Comparison of ENCODE assay signal across 32 cellular contexts in genomic region chr9:138105561-138106505, GRCh38.
A peak's percentile ranks its signal among the peaks of the same experiment; 100 is the strongest.
DNase-seq lines count a peak whose midpoint lies in the region; ATAC-seq and TF ChIP-seq lines count a peak whose summit lies in the region.
"Had no signal": no experiment of that assay in that cellular context is flagged by ENCODE, and none has a peak within 500 bp of the region (broad histone marks: within the 10 kb centered on the region; RNA-seq: fewer than 3 reads in every experiment).

No MANE protein-coding gene starts in this region.

- H3K27me3 ChIP-seq in spleen (replicated peaks in 1 of 7), result peaks cover 0 to 48% (median 0%) of the 10 kb centered on the region in 7 donors
- H3K27me3 ChIP-seq: ascending aorta, colonic mucosa had no signal

- H3K4me1 ChIP-seq in spleen, result no peaks in the 10 kb centered on the region
- H3K4me1 ChIP-seq: A549, ascending aorta, colonic mucosa, suprapubic skin had no signal

- no peaks in the 10 kb centered on the region for H3K36me3 Mint-ChIP-seq in activated CD8-positive, alpha-beta memory T cell treated with anti-CD3 and anti-CD28 coated beads, Interleukin-2, amount 10 ng/mL, durations not matched to agents 7 days and 5 days
- H3K36me3 Mint-ChIP-seq: activated naive CD8-positive, alpha-beta T cell treated with anti-CD3 and anti-CD28 coated beads, Interleukin-2, amount 10 ng/mL, durations not matched to agents 7 days and 5 days; naive thymus-derived CD4-positive, alpha-beta T cell; stimulated activated memory B cell treated with anti-CD40 and anti-IgM and Interleukin-4, amounts not matched to agents 10 μg/mL and 1 μg/mL and 100 μg/mL, for 72 hours had no signal

- H3K27ac ChIP-seq in spleen, result no peak overlapping the region
- H3K27ac ChIP-seq: A549, ascending aorta, colonic mucosa, HL-60, SK-N-MC, suprapubic skin had no signal

- TF ChIP-seq CTCF in GM13977 (IDR thresholded peaks at IDR 0.05; ENCODE audit: extremely low read depth, insufficient read depth, missing control alignments), result no peak
- TF ChIP-seq CTCF in spleen (IDR thresholded peaks at IDR 0.05 in 8 of 11, conservative IDR thresholded peaks at IDR 0.05 in 3 of 11), result no peak

- no peak for ATAC-seq in activated CD8-positive, alpha-beta memory T cell treated with anti-CD3 and anti-CD28 coated beads, Interleukin-2, amount 10 ng/mL, durations not matched to agents 7 days and 5 days
- ATAC-seq in HG03175 (IDR thresholded peaks at IDR 0.05; ENCODE audit: unreplicated experiment) (no peak), GM18519 (IDR thresholded peaks at IDR 0.05; ENCODE audit: low FRiP score, unreplicated experiment) (no peak)
- ATAC-seq: A549; naive thymus-derived CD4-positive, alpha-beta T cell; PC-3; stimulated activated memory B cell treated with anti-CD40 and anti-IgM and Interleukin-4, amounts not matched to agents 10 μg/mL and 1 μg/mL and 100 μg/mL, for 72 hours had no signal

- H3K36me3 ChIP-seq in spleen, result no peaks in the 10 kb centered on the region
- H3K36me3 ChIP-seq: ascending aorta, colonic mucosa, suprapubic skin had no signal

- H3K9me3 Mint-ChIP-seq in activated CD8-positive, alpha-beta memory T cell treated with anti-CD3 and anti-CD28 coated beads, Interleukin-2, amount 10 ng/mL, durations not matched to agents 7 days and 5 days (ENCODE audit: low read depth), result no peaks in the 10 kb centered on the region
- H3K9me3 Mint-ChIP-seq: activated B cell treated with CpG ODN at 0.5 μM for 24 hours; activated naive CD8-positive, alpha-beta T cell treated with anti-CD3 and anti-CD28 coated beads, Interleukin-2, amount 10 ng/mL, durations not matched to agents 7 days and 5 days; CD4-positive, alpha-beta T cell; naive thymus-derived CD4-positive, alpha-beta T cell; stimulated activated memory B cell treated with anti-CD40 and anti-IgM and Interleukin-4, amounts not matched to agents 10 μg/mL and 1 μg/mL and 100 μg/mL, for 72 hours; T-helper 1 cell treated with Interleukin-12 subunit alpha and Interleukin-12 subunit beta and Interleukin-4 antibody, amounts not matched to agents 30 μg/mL and 1 μg/mL, for 36 hours had no signal

- no peak overlapping the region for H3K4me3 Mint-ChIP-seq in activated CD8-positive, alpha-beta memory T cell treated with anti-CD3 and anti-CD28 coated beads, Interleukin-2, amount 10 ng/mL, durations not matched to agents 7 days and 5 days
- H3K4me3 Mint-ChIP-seq: activated B cell treated with CpG ODN at 0.5 μM for 24 hours; activated naive CD8-positive, alpha-beta T cell treated with anti-CD3 and anti-CD28 coated beads, Interleukin-2, amount 10 ng/mL, durations not matched to agents 7 days and 5 days; CD4-positive, alpha-beta T cell; naive thymus-derived CD4-positive, alpha-beta T cell; stimulated activated memory B cell treated with anti-CD40 and anti-IgM and Interleukin-4, amounts not matched to agents 10 μg/mL and 1 μg/mL and 100 μg/mL, for 72 hours; T-helper 1 cell treated with Interleukin-12 subunit alpha and Interleukin-12 subunit beta and Interleukin-4 antibody, amounts not matched to agents 30 μg/mL and 1 μg/mL, for 36 hours had no signal

- DNase-seq in activated CD8-positive, alpha-beta memory T cell treated with anti-CD3 and anti-CD28 coated beads for 24 hours, result peak; percentile 26
- DNase-seq in activated CD8-positive, alpha-beta memory T cell treated with anti-CD3 and anti-CD28 coated beads, Interleukin-2, amount 10 ng/mL, durations not matched to agents 7 days and 5 days, result no peak
- DNase-seq in GM13977 (ENCODE audit: low spot score) (peak; percentile 6), islet precursor cell (peak; percentile 35), spleen (peak; percentile 36), glomerular visceral epithelial cell (ENCODE audit: extremely low spot score) (no peak)
- DNase-seq: activated B cell treated with CpG ODN at 0.5 μM for 24 hours; activated CD4-positive, alpha-beta T cell treated with anti-CD3 and anti-CD28 coated beads, Interleukin-2, amount 50 U/mL, for 48 hours; activated gamma-delta T cell treated with Interleukin-2 at 50 U/mL for 16 hours; activated naive CD8-positive, alpha-beta T cell treated with anti-CD3 and anti-CD28 coated beads, Interleukin-2, amount 10 ng/mL, durations not matched to agents 7 days and 5 days; colonic mucosa; DND-41; effector memory CD4-positive, alpha-beta T cell; GF-D8; GOT3; KBM-7; naive thymus-derived CD4-positive, alpha-beta T cell; NCI-H1105 treated with DMSO at 0.1 percent for 48 hours; NCI-H2029; NCI-H526; occipital lobe; PC-3 had no signal

- CTCF ChIA-PET in activated CD8-positive, alpha-beta memory T cell treated with anti-CD3 and anti-CD28 coated beads, Interleukin-2, amount 10 ng/mL, durations not matched to agents 7 days and 5 days (lab: Charles Lee), result no interaction called here

- H3K27ac Mint-ChIP-seq in activated CD8-positive, alpha-beta memory T cell treated with anti-CD3 and anti-CD28 coated beads, Interleukin-2, amount 10 ng/mL, durations not matched to agents 7 days and 5 days, result no peak overlapping the region
- H3K27ac Mint-ChIP-seq: activated B cell treated with CpG ODN at 0.5 μM for 24 hours; activated naive CD8-positive, alpha-beta T cell treated with anti-CD3 and anti-CD28 coated beads, Interleukin-2, amount 10 ng/mL, durations not matched to agents 7 days and 5 days; CD4-positive, alpha-beta T cell; naive thymus-derived CD4-positive, alpha-beta T cell; stimulated activated memory B cell treated with anti-CD40 and anti-IgM and Interleukin-4, amounts not matched to agents 10 μg/mL and 1 μg/mL and 100 μg/mL, for 72 hours; T-helper 1 cell treated with Interleukin-12 subunit alpha and Interleukin-12 subunit beta and Interleukin-4 antibody, amounts not matched to agents 30 μg/mL and 1 μg/mL, for 36 hours had no signal

- no peaks in the 10 kb centered on the region for H3K9me3 ChIP-seq in spleen
- H3K9me3 ChIP-seq: A549, ascending aorta, colonic mucosa, suprapubic skin had no signal

- H3K4me3 ChIP-seq in spleen, result no peak overlapping the region
- H3K4me3 ChIP-seq: A549, ascending aorta, colonic mucosa, SK-N-MC, suprapubic skin had no signal

- no peak for TF ChIP-seq POLR2A in spleen (IDR thresholded peaks at IDR 0.05)

- no peaks in the 10 kb centered on the region for H3K4me1 Mint-ChIP-seq in activated CD8-positive, alpha-beta memory T cell treated with anti-CD3 and anti-CD28 coated beads, Interleukin-2, amount 10 ng/mL, durations not matched to agents 7 days and 5 days
- H3K4me1 Mint-ChIP-seq: activated B cell treated with CpG ODN at 0.5 μM for 24 hours; activated naive CD8-positive, alpha-beta T cell treated with anti-CD3 and anti-CD28 coated beads, Interleukin-2, amount 10 ng/mL, durations not matched to agents 7 days and 5 days; naive thymus-derived CD4-positive, alpha-beta T cell; stimulated activated memory B cell treated with anti-CD40 and anti-IgM and Interleukin-4, amounts not matched to agents 10 μg/mL and 1 μg/mL and 100 μg/mL, for 72 hours had no signal

- no peaks in the 10 kb centered on the region for H3K27me3 Mint-ChIP-seq in activated CD8-positive, alpha-beta memory T cell treated with anti-CD3 and anti-CD28 coated beads, Interleukin-2, amount 10 ng/mL, durations not matched to agents 7 days and 5 days

- intact Hi-C loops in spleen (cut with DNase I; ENCODE audit: low total_unique reads), result no loop called here

- 88 to 93% (median 90%) methylated on average over 23 to 26 of the region's 26 CpGs for WGBS in spleen, 5 donors

- in situ Hi-C loops in GM13977 (cut with MboI; ENCODE audit: low pct_unique_long_range_greater_than_20kb, low sequenced_read_pairs, unreplicated experiment), result no loop called here

Comparison
In these comparisons a context has a peak if more than half of its experiments do, and no peak if none do; other contexts are left out.
1. DNase-seq: peak in activated CD8-positive, alpha-beta memory T cell treated with anti-CD3 and anti-CD28 coated beads for 24 hours (single experiment), GM13977 (single experiment), islet precursor cell (single experiment) and spleen (single experiment); none in activated CD8-positive, alpha-beta memory T cell treated with anti-CD3 and anti-CD28 coated beads, Interleukin-2, amount 10 ng/mL, durations not matched to agents 7 days and 5 days (single experiment) and glomerular visceral epithelial cell (single experiment).